In the genomic region with DNA sequence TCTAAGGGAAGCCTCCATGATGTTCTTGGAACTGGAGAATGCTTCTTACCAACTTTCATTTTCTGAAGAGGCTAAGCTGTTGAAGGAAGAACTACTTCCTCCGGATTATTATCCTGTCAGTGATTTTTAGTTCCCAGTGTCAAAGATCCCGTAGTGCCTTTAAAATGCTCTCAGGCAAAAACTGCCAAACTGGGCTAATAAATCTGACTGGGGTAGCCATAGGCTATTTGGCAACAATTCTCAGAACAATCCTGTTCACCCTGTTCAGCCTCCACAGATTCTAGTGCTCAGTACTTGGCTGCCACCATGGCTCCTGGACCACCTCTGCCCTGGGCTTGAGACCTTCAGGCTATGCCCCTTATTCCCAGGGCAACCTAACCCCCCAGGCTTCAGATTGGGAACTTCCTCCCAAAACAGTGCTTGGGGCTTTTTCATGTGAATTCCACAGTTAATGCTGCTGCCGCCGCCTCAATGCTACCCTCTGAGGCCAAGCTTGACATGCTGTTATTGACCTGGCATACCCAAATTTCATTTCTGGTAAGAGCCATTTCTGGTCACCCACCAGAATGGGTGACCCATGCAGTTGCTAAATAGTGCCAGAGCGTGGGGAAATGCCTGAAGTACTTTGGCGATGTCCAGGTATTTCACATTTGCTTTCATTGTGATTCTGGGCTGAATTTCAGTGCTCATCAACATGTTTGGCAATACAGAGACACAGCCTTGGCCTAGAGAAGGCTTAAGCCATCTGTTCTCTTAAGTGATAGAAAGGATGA, we compare ENCODE assay signal across 1 cellular context.
A peak's percentile ranks its signal among the peaks of the same experiment; 100 is the strongest.
TF ChIP-seq lines count a peak whose summit lies in the region.

No MANE protein-coding gene starts in this region.

TF ChIP-seq in HepG2, 621 proteins besides CTCF, POLR2A, EP300 and RAD21 (continued from another document and continues in another):
- TF ChIP-seq, protein P1, sequence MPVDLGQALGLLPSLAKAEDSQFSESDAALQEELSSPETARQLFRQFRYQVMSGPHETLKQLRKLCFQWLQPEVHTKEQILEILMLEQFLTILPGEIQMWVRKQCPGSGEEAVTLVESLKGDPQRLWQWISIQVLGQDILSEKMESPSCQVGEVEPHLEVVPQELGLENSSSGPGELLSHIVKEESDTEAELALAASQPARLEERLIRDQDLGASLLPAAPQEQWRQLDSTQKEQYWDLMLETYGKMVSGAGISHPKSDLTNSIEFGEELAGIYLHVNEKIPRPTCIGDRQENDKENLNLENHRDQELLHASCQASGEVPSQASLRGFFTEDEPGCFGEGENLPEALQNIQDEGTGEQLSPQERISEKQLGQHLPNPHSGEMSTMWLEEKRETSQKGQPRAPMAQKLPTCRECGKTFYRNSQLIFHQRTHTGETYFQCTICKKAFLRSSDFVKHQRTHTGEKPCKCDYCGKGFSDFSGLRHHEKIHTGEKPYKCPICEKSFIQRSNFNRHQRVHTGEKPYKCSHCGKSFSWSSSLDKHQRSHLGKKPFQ (CRISPR knock-in tag; IDR thresholded peaks at IDR 0.05; ENCODE audit: insufficient replicate concordance) = no peak
- TF ChIP-seq ZNF713 (CRISPR knock-in tag; IDR thresholded peaks at IDR 0.05) (no peak), NFE2 (CRISPR knock-in tag; IDR thresholded peaks at IDR 0.05) (no peak), RBAK (CRISPR knock-in tag; IDR thresholded peaks at IDR 0.05) (no peak), SALL1 (CRISPR knock-in tag; IDR thresholded peaks at IDR 0.05) (no peak; the same call in 1 of the 2 replicates), GATAD1 (CRISPR knock-in tag; IDR thresholded peaks at IDR 0.05) (no peak), PAF1 (CRISPR knock-in tag; IDR thresholded peaks at IDR 0.05) (no peak), ZNF615 (CRISPR knock-in tag; IDR thresholded peaks at IDR 0.05; ENCODE audit: borderline replicate concordance) (0 out of 2 replicates have a peak, but pooled peaks have one; percentile 53), ZC3H13 (CRISPR knock-in tag; IDR thresholded peaks at IDR 0.05) (no peak), ZNF883 (CRISPR knock-in tag; IDR thresholded peaks at IDR 0.05; ENCODE audit: not compliant biosample characterization) (peak; percentile 58), KDM2A (CRISPR knock-in tag; IDR thresholded peaks at IDR 0.05; ENCODE audit: borderline replicate concordance, low read depth) (no peak), ATRX (CRISPR knock-in tag; IDR thresholded peaks at IDR 0.05; ENCODE audit: borderline replicate concordance) (no peak), NR2F6 (IDR thresholded peaks at IDR 0.05) (no peak), NR2F6 (CRISPR knock-in tag; IDR thresholded peaks at IDR 0.05) (no peak), BRCA1 (CRISPR knock-in tag; IDR thresholded peaks at IDR 0.05) (no peak), CEBPB (IDR thresholded peaks at IDR 0.05; ENCODE audit: borderline replicate concordance, low read depth, low read length) (peak; percentile 52; the same call in 1 of the 2 replicates), SPEN (CRISPR knock-in tag; IDR thresholded peaks at IDR 0.05; ENCODE audit: low read depth) (no peak)
- TF ChIP-seq, protein P2, sequence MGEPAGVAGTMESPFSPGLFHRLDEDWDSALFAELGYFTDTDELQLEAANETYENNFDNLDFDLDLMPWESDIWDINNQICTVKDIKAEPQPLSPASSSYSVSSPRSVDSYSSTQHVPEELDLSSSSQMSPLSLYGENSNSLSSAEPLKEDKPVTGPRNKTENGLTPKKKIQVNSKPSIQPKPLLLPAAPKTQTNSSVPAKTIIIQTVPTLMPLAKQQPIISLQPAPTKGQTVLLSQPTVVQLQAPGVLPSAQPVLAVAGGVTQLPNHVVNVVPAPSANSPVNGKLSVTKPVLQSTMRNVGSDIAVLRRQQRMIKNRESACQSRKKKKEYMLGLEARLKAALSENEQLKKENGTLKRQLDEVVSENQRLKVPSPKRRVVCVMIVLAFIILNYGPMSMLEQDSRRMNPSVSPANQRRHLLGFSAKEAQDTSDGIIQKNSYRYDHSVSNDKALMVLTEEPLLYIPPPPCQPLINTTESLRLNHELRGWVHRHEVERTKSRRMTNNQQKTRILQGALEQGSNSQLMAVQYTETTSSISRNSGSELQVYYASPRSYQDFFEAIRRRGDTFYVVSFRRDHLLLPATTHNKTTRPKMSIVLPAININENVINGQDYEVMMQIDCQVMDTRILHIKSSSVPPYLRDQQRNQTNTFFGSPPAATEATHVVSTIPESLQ (CRISPR knock-in tag; conservative IDR thresholded peaks at IDR 0.05) = no peak
- TF ChIP-seq, protein P3, sequence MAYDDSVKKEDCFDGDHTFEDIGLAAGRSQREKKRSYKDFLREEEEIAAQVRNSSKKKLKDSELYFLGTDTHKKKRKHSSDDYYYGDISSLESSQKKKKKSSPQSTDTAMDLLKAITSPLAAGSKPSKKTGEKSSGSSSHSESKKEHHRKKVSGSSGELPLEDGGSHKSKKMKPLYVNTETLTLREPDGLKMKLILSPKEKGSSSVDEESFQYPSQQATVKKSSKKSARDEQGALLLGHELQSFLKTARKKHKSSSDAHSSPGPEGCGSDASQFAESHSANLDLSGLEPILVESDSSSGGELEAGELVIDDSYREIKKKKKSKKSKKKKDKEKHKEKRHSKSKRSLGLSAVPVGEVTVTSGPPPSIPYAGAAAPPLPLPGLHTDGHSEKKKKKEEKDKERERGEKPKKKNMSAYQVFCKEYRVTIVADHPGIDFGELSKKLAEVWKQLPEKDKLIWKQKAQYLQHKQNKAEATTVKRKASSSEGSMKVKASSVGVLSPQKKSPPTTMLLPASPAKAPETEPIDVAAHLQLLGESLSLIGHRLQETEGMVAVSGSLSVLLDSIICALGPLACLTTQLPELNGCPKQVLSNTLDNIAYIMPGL (CRISPR knock-in tag; IDR thresholded peaks at IDR 0.05; ENCODE audit: borderline replicate concordance in 1 of 2, low read depth in 1 of 2) = no peak
- TF ChIP-seq, protein P4, sequence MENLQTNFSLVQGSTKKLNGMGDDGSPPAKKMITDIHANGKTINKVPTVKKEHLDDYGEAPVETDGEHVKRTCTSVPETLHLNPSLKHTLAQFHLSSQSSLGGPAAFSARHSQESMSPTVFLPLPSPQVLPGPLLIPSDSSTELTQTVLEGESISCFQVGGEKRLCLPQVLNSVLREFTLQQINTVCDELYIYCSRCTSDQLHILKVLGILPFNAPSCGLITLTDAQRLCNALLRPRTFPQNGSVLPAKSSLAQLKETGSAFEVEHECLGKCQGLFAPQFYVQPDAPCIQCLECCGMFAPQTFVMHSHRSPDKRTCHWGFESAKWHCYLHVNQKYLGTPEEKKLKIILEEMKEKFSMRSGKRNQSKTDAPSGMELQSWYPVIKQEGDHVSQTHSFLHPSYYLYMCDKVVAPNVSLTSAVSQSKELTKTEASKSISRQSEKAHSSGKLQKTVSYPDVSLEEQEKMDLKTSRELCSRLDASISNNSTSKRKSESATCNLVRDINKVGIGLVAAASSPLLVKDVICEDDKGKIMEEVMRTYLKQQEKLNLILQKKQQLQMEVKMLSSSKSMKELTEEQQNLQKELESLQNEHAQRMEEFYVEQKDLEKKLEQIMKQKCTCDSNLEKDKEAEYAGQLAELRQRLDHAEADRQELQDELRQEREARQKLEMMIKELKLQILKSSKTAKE (CRISPR knock-in tag; IDR thresholded peaks at IDR 0.05; ENCODE audit: borderline replicate concordance) = no peak
- TF ChIP-seq, protein P5, sequence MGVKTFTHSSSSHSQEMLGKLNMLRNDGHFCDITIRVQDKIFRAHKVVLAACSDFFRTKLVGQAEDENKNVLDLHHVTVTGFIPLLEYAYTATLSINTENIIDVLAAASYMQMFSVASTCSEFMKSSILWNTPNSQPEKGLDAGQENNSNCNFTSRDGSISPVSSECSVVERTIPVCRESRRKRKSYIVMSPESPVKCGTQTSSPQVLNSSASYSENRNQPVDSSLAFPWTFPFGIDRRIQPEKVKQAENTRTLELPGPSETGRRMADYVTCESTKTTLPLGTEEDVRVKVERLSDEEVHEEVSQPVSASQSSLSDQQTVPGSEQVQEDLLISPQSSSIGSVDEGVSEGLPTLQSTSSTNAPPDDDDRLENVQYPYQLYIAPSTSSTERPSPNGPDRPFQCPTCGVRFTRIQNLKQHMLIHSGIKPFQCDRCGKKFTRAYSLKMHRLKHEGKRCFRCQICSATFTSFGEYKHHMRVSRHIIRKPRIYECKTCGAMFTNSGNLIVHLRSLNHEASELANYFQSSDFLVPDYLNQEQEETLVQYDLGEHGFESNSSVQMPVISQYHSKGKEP (CRISPR knock-in tag; IDR thresholded peaks at IDR 0.05) = no peak
- TF ChIP-seq, protein P6, sequence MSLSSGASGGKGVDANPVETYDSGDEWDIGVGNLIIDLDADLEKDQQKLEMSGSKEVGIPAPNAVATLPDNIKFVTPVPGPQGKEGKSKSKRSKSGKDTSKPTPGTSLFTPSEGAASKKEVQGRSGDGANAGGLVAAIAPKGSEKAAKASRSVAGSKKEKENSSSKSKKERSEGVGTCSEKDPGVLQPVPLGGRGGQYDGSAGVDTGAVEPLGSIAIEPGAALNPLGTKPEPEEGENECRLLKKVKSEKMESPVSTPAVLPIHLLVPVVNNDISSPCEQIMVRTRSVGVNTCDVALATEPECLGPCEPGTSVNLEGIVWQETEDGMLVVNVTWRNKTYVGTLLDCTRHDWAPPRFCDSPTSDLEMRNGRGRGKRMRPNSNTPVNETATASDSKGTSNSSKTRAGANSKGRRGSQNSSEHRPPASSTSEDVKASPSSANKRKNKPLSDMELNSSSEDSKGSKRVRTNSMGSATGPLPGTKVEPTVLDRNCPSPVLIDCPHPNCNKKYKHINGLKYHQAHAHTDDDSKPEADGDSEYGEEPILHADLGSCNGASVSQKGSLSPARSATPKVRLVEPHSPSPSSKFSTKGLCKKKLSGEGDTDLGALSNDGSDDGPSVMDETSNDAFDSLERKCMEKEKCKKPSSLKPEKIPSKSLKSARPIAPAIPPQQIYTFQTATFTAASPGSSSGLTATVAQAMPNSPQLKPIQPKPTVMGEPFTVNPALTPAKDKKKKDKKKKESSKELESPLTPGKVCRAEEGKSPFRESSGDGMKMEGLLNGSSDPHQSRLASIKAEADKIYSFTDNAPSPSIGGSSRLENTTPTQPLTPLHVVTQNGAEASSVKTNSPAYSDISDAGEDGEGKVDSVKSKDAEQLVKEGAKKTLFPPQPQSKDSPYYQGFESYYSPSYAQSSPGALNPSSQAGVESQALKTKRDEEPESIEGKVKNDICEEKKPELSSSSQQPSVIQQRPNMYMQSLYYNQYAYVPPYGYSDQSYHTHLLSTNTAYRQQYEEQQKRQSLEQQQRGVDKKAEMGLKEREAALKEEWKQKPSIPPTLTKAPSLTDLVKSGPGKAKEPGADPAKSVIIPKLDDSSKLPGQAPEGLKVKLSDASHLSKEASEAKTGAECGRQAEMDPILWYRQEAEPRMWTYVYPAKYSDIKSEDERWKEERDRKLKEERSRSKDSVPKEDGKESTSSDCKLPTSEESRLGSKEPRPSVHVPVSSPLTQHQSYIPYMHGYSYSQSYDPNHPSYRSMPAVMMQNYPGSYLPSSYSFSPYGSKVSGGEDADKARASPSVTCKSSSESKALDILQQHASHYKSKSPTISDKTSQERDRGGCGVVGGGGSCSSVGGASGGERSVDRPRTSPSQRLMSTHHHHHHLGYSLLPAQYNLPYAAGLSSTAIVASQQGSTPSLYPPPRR (CRISPR knock-in tag; IDR thresholded peaks at IDR 0.05; ENCODE audit: borderline replicate concordance) = no peak
- TF ChIP-seq, protein P7, sequence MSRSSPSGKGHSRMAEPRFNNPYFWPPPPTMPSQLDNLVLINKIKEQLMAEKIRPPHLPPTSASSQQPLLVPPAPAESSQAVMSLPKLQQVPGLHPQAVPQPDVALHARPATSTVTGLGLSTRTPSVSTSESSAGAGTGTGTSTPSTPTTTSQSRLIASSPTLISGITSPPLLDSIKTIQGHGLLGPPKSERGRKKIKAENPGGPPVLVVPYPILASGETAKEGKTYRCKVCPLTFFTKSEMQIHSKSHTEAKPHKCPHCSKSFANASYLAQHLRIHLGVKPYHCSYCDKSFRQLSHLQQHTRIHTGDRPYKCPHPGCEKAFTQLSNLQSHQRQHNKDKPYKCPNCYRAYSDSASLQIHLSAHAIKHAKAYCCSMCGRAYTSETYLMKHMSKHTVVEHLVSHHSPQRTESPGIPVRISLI (CRISPR knock-in tag; IDR thresholded peaks at IDR 0.05; ENCODE audit: borderline replicate concordance) = no peak
- TF ChIP-seq, protein P8, sequence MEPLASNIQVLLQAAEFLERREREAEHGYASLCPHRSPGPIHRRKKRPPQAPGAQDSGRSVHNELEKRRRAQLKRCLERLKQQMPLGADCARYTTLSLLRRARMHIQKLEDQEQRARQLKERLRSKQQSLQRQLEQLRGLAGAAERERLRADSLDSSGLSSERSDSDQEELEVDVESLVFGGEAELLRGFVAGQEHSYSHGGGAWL (CRISPR knock-in tag; IDR thresholded peaks at IDR 0.05) = no peak
- TF ChIP-seq, protein P9, sequence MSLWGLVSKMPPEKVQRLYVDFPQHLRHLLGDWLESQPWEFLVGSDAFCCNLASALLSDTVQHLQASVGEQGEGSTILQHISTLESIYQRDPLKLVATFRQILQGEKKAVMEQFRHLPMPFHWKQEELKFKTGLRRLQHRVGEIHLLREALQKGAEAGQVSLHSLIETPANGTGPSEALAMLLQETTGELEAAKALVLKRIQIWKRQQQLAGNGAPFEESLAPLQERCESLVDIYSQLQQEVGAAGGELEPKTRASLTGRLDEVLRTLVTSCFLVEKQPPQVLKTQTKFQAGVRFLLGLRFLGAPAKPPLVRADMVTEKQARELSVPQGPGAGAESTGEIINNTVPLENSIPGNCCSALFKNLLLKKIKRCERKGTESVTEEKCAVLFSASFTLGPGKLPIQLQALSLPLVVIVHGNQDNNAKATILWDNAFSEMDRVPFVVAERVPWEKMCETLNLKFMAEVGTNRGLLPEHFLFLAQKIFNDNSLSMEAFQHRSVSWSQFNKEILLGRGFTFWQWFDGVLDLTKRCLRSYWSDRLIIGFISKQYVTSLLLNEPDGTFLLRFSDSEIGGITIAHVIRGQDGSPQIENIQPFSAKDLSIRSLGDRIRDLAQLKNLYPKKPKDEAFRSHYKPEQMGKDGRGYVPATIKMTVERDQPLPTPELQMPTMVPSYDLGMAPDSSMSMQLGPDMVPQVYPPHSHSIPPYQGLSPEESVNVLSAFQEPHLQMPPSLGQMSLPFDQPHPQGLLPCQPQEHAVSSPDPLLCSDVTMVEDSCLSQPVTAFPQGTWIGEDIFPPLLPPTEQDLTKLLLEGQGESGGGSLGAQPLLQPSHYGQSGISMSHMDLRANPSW (CRISPR knock-in tag; IDR thresholded peaks at IDR 0.05; ENCODE audit: borderline replicate concordance) = no peak
- TF ChIP-seq, protein P10, sequence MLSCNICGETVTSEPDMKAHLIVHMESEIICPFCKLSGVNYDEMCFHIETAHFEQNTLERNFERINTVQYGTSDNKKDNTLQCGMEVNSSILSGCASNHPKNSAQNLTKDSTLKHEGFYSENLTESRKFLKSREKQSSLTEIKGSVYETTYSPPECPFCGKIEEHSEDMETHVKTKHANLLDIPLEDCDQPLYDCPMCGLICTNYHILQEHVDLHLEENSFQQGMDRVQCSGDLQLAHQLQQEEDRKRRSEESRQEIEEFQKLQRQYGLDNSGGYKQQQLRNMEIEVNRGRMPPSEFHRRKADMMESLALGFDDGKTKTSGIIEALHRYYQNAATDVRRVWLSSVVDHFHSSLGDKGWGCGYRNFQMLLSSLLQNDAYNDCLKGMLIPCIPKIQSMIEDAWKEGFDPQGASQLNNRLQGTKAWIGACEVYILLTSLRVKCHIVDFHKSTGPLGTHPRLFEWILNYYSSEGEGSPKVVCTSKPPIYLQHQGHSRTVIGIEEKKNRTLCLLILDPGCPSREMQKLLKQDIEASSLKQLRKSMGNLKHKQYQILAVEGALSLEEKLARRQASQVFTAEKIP (CRISPR knock-in tag; IDR thresholded peaks at IDR 0.05; ENCODE audit: borderline replicate concordance) = 0 out of 2 replicates have a peak, but pooled peaks have one; percentile 27
